34 cellular contexts compared by ENCODE assay signal in the genomic region with DNA sequence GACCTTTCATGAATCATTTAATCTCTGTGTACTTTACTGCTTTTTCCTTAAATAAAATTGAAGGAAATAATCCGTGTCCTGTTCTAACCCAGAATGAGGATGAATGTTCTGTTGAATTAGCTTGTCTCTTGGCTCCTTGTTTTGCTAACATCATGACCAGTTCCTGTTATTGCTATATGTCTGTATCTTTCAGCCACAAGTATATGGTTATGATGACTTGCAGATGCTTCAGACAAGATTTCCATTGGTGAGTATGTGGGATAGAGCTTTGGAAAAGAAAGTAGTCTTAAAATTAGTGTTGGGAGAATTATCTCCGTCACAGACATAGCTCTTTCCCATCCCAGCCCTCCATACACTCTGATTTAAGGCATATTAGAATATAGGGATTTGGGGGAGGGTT. TPM values are rescaled to one million over a fixed set of nuclear protein-coding genes. Genes with fewer than 3 reads are reported as not detected.
"Had no signal": no experiment of that assay in that cellular context is flagged by ENCODE, and none has a peak within 500 bp of the region (broad histone marks: within the 10 kb centered on the region; RNA-seq: fewer than 3 reads in every experiment).

No MANE protein-coding gene starts in this region.

- H3K4me1 Mint-ChIP-seq: immature natural killer cell, mesothelial cell of epicardium, neural crest cell had no signal

- DNase-seq: activated CD4-positive, alpha-beta T cell treated with anti-CD3 and anti-CD28 coated beads, Interleukin-2, amount 50 U/mL, for 1 hour; activated CD4-positive, CD25-positive, alpha-beta regulatory T cell treated with anti-CD3 and anti-CD28 coated beads, Interleukin-2, amount 50 U/mL, for 72 hours; activated CD8-positive, alpha-beta memory T cell treated with anti-CD3 and anti-CD28 coated beads, Interleukin-2, amount 50 U/mL, for 4 hours; activated naive CD4-positive, alpha-beta T cell; endodermal cell; foreskin keratinocyte; heart left ventricle; hypothalamus; immature natural killer cell; kidney; left colon; mammary epithelial cell; naive B cell; occipital lobe; psoas muscle; stimulated activated CD4-positive, alpha-beta T cell treated with anti-CD3 and anti-CD28 coated beads, Interleukin-1b, Interleukin-23, amount 100 ng/mL, for 48 hours; stimulated activated CD4-positive, alpha-beta T cell treated with anti-CD3 and anti-CD28 coated beads, Interleukin-4, amount 100 ng/mL, for 4 hours; stimulated activated CD8-positive, alpha-beta memory T cell treated with anti-CD3 and anti-CD28 coated beads, Interleukin-4, amount 100 ng/mL, for 48 hours; stimulated activated naive CD4-positive, alpha-beta T cell; T-helper 1 cell; testis; transverse colon; WERI-Rb-1 had no signal

- H3K27ac Mint-ChIP-seq: dendritic cell treated with granulocyte-macrophage colony-stimulating factor and Interleukin-4, amounts not matched to agents 40 ng/mL and 50 ng/mL, for 4 days; endodermal cell; immature natural killer cell; mesothelial cell of epicardium; T-helper 2 cell treated with Interferon-gamma antibody and Interleukin-4, amounts not matched to agents 5 μg/mL and 100 μg/mL, for 36 hours had no signal

- H3K4me3 Mint-ChIP-seq: central memory CD8-positive, alpha-beta T cell; dendritic cell treated with granulocyte-macrophage colony-stimulating factor and Interleukin-4, amounts not matched to agents 40 ng/mL and 50 ng/mL, for 4 days; endodermal cell; immature natural killer cell; mesothelial cell of epicardium; naive B cell; neural crest cell; T-helper 2 cell treated with Interferon-gamma antibody and Interleukin-4, amounts not matched to agents 5 μg/mL and 100 μg/mL, for 36 hours had no signal

- H3K9me3 Mint-ChIP-seq: central memory CD8-positive, alpha-beta T cell; dendritic cell treated with granulocyte-macrophage colony-stimulating factor and Interleukin-4, amounts not matched to agents 40 ng/mL and 50 ng/mL, for 4 days; endodermal cell; immature natural killer cell; mesothelial cell of epicardium; naive B cell; neural crest cell; T-helper 2 cell treated with Interferon-gamma antibody and Interleukin-4, amounts not matched to agents 5 μg/mL and 100 μg/mL, for 36 hours had no signal

- ATAC-seq: foreskin keratinocyte, heart left ventricle, left colon, psoas muscle had no signal

- H3K27me3 Mint-ChIP-seq: central memory CD8-positive, alpha-beta T cell; dendritic cell treated with granulocyte-macrophage colony-stimulating factor and Interleukin-4, amounts not matched to agents 40 ng/mL and 50 ng/mL, for 4 days; naive B cell had no signal

RNA-seq across cellular contexts. Expression of a gene that starts 52.7 kb away (rescaled TPM):
- total RNA-seq: activated CD8-positive, alpha-beta memory T cell treated with anti-CD3 and anti-CD28 coated beads for 36 hours; bronchial epithelial cell; endodermal cell; esophagus muscularis mucosa; foreskin keratinocyte; heart left ventricle; kidney; left colon; liver; mammary epithelial cell; mesothelial cell of epicardium; neural crest cell; occipital lobe; psoas muscle; smooth muscle cell; transverse colon; urinary bladder had no signal
